In the genomic region with DNA sequence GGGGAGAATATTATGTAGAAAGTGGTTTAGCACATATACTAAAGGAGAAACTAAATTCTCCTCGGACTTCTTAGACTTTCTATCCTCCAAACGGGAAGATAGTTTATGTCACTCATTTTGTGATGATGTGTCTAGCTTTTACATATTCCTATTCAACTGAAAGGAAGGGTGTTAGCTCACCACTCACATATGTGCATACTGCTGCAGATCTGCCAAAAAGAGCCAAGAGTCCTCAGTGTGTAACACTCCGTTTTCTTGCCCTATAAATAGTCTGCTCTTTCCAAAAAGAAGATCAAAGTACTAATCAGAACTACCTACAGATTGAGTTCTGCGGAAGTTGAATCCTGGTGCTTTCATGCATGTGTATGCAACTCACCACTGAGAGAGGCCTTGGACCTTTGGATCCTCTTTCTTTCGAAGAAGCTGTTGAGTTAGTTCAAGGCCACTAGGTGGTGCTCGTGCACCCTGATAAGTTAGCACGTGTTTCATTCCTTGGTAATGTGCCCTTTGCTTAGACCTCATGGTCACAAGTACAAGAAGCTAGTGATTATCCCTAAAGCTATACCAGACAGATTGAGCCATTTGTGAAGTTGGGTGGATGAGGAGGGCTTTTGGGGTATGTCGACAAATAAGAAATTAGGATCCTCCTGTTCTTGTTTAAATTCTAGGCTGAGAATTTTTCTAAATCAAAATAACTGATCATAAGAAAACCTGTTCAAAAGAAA, we compare ENCODE assay signal across 8 cellular contexts. TPM values are rescaled to one million over a fixed set of nuclear protein-coding genes. Genes with fewer than 3 reads are reported as not detected.
DNase-seq lines count a peak whose midpoint lies in the region; ATAC-seq and TF ChIP-seq lines count a peak whose summit lies in the region.

No MANE protein-coding gene starts in this region.

- H2AFZ ChIP-seq in MM.1S (ENCODE audit: low read length): peak overlapping the region; percentile 19

- H3K4me1 Mint-ChIP-seq in activated T-helper 17 cell treated with anti-CD3 and anti-CD28 coated beads, Interleukin-2, amount 50 U/mL, for 72 hours: no peaks in the 10 kb centered on the region

- no peaks in the 10 kb centered on the region for H3K9me3 Mint-ChIP-seq in activated T-helper 17 cell treated with anti-CD3 and anti-CD28 coated beads, Interleukin-2, amount 50 U/mL, for 72 hours

- peak; percentile 89 for ATAC-seq in activated T-helper 17 cell treated with anti-CD3 and anti-CD28 coated beads, Interleukin-2, amount 50 U/mL, for 72 hours (replicated peaks)
- ATAC-seq in thoracic aorta (ENCODE audit: insufficient number of reproducible peaks, low FRiP score, low read depth): peak; percentile 82

- in situ Hi-C loops in HAP-1 (cut with MboI; ENCODE audit: low sequenced_read_pairs): loop anchor here (5.0 to 25.0 kb wide), 2 partner anchors 167 to 482 kb away; no protein-coding TSS in a partner anchor

- H3K4me3 ChIP-seq in HAP-1 (no peak overlapping the region), MM.1S (ENCODE audit: low read length) (no peak overlapping the region), fibroblast of villous mesenchyme (ENCODE audit: low read depth, low read length) (no peak overlapping the region), thoracic aorta (no peak overlapping the region)

- no peaks in the 10 kb centered on the region for H3K36me3 Mint-ChIP-seq in activated T-helper 17 cell treated with anti-CD3 and anti-CD28 coated beads, Interleukin-2, amount 50 U/mL, for 72 hours (ENCODE audit: low read depth)

- H3K9me3 ChIP-seq in HAP-1 (no peaks in the 10 kb centered on the region), MM.1S (replicated peaks; ENCODE audit: insufficient read depth, low read length) (no peaks in the 10 kb centered on the region), thoracic aorta (no peaks in the 10 kb centered on the region)

- no peaks in the 10 kb centered on the region for H4K20me1 ChIP-seq in MM.1S (ENCODE audit: insufficient read depth, low read length)

- H3K4me1 ChIP-seq in HAP-1: no peaks in the 10 kb centered on the region
- H3K4me1 ChIP-seq in MM.1S (ENCODE audit: low read length): peaks cover 6% of the 10 kb centered on the region; the same call in 1 of the 2 replicates
- no peaks in the 10 kb centered on the region for H3K4me1 ChIP-seq in thoracic aorta (ENCODE audit: control insufficient read depth in 1 of 2, low read depth in 2 of 2)

- DNase-seq in GF-D8 (lab: John Stamatoyannopoulos, UW): peak; percentile 86
- peak; percentile 82 to 91 for DNase-seq in HAP-1 (ENCODE audit: low spot score in 2 of 2)
- DNase-seq in MM.1S: peak; percentile 90
- DNase-seq in SHP77 (lab: John Stamatoyannopoulos, UW): peak; percentile 92
- peak; percentile 95 for DNase-seq in fibroblast of villous mesenchyme (ENCODE audit: low read depth)
- peak in 52 of 56 donors; percentile 7 to 87 (median 56) for DNase-seq in nucleus accumbens (lab: John Stamatoyannopoulos, UW)
- peak; percentile 14 for DNase-seq in thoracic aorta (ENCODE audit: low spot score)

- H3K27ac Mint-ChIP-seq in activated T-helper 17 cell treated with anti-CD3 and anti-CD28 coated beads, Interleukin-2, amount 50 U/mL, for 72 hours: peak overlapping the region; percentile 44

- no peaks in the 10 kb centered on the region for H3K79me2 ChIP-seq in MM.1S (ENCODE audit: low read length)

- H3K9me2 ChIP-seq in MM.1S (replicated peaks; ENCODE audit: insufficient read depth, low read length): no peaks in the 10 kb centered on the region

- H3K27ac ChIP-seq in MM.1S (ENCODE audit: low read length) (no peak overlapping the region), thoracic aorta (no peak overlapping the region)

- H3K4me3 Mint-ChIP-seq in activated T-helper 17 cell treated with anti-CD3 and anti-CD28 coated beads, Interleukin-2, amount 50 U/mL, for 72 hours: no peak overlapping the region

- no peak overlapping the region for H3K4me2 ChIP-seq in MM.1S (ENCODE audit: low read depth, low read length)

- H3K9ac ChIP-seq in MM.1S (ENCODE audit: low read length): no peak overlapping the region

- peaks cover 5% of the 10 kb centered on the region; the same call in 1 of the 2 replicates for H3K36me3 ChIP-seq in HAP-1 (replicated peaks)
- H3K36me3 ChIP-seq in MM.1S (replicated peaks; ENCODE audit: insufficient read depth, low read length): no peaks in the 10 kb centered on the region
- no peaks in the 10 kb centered on the region for H3K36me3 ChIP-seq in thoracic aorta

- no peaks in the 10 kb centered on the region for H3F3A ChIP-seq in MM.1S (ENCODE audit: insufficient read depth, low read length)

- peak; percentile 82 for TF ChIP-seq CTCF in MM.1S (IDR thresholded peaks at IDR 0.05; ENCODE audit: low read length)
- peak; percentile 84 for TF ChIP-seq CTCF in fibroblast of villous mesenchyme (IDR thresholded peaks at IDR 0.05; ENCODE audit: insufficient read depth, low read depth, low read length)
- TF ChIP-seq CTCF in thoracic aorta (IDR thresholded peaks at IDR 0.05): peak; percentile 82

- H3K27me3 ChIP-seq in HAP-1 (ENCODE audit: low read depth): no peaks in the 10 kb centered on the region
- no peaks in the 10 kb centered on the region for H3K27me3 ChIP-seq in MM.1S (replicated peaks; ENCODE audit: insufficient read depth, low read length)
- no peaks in the 10 kb centered on the region for H3K27me3 ChIP-seq in thoracic aorta (replicated peaks; ENCODE audit: insufficient read depth)

- H3K27me3 Mint-ChIP-seq in activated T-helper 17 cell treated with anti-CD3 and anti-CD28 coated beads, Interleukin-2, amount 50 U/mL, for 72 hours: no peaks in the 10 kb centered on the region

RNA-seq across cellular contexts. Expression of gene YAE1, which starts 14.1 kb away (rescaled TPM):
- 10 to 100 TPM in 1 of 2 donors, 1 to 10 TPM in 1; 9.2 to 13.9 TPM for total RNA-seq in activated T-helper 17 cell treated with anti-CD3 and anti-CD28 coated beads, Interleukin-2, amount 50 U/mL, for 72 hours
- total RNA-seq in fibroblast of villous mesenchyme (29.3 and 56.6 TPM in 2 replicates), thoracic aorta (10 to 100 TPM; 11.9 to 19.9 TPM)

RNA-seq across cellular contexts. Expression of gene RALA, which starts 43.1 kb away (rescaled TPM):
- 10 to 100 TPM; 21.6 to 27.9 TPM for total RNA-seq in activated T-helper 17 cell treated with anti-CD3 and anti-CD28 coated beads, Interleukin-2, amount 50 U/mL, for 72 hours
- total RNA-seq in fibroblast of villous mesenchyme: 20.3 and 22.2 TPM in 2 replicates
- total RNA-seq in thoracic aorta: 1 to 10 TPM; 7.3 to 9.8 TPM

Comparison
In these comparisons a context has a peak if more than half of its experiments do, and no peak if none do; other contexts are left out.
1. DNase-seq: peak in every context shown above with its lines; median percentile 95 in fibroblast of villous mesenchyme; 92 in SHP77; 90 in MM.1S; 86 in HAP-1; 86 in GF-D8; 56 in nucleus accumbens; 14 in thoracic aorta.